ENCODE assay signal across 23 cellular contexts in genomic region chr7:149627911-149628310, GRCh38.
"Had no signal": no experiment of that assay in that cellular context is flagged by ENCODE, and none has a peak within 500 bp of the region (broad histone marks: within the 10 kb centered on the region; RNA-seq: fewer than 3 reads in every experiment).

No MANE protein-coding gene starts in this region.

- H3K36me3 ChIP-seq: neural progenitor cell, ovary, right lobe of liver, sigmoid colon, stomach, thoracic aorta, thyroid gland, tibial nerve, upper lobe of left lung, vagina had no signal

- H3K4me3 ChIP-seq: neural progenitor cell, ovary, psoas muscle, right lobe of liver, sigmoid colon, stomach, thoracic aorta, thyroid gland, tibial nerve, upper lobe of left lung, vagina had no signal

- DNase-seq: occipital lobe; ovary; posterior cingulate gyrus; psoas muscle; right cardiac atrium; right lobe of liver; sigmoid colon; small intestine; stimulated activated CD4-positive, alpha-beta T cell treated with anti-CD3 and anti-CD28 coated beads, Interleukin-15, amount 100 ng/mL, for 24 hours; stimulated activated CD4-positive, alpha-beta T cell treated with anti-CD3 and anti-CD28 coated beads, Interleukin-2, amount 100 ng/mL, for 24 hours; stimulated activated CD4-positive, alpha-beta T cell treated with anti-CD3 and anti-CD28 coated beads, Interleukin-2, amount 100 ng/mL, for 48 hours; stimulated activated CD4-positive, alpha-beta T cell treated with anti-CD3 and anti-CD28 coated beads, Interleukin-4, amount 100 ng/mL, for 24 hours; stimulated activated naive B cell treated with anti-CD40 and anti-IgM and Interleukin-4, amounts not matched to agents 10 μg/mL and 1 μg/mL and 100 μg/mL, for 72 hours; stimulated activated naive CD4-positive, alpha-beta T cell treated with Interleukin-2 at 50 U/mL for 16 hours; stomach; thyroid gland; trophoblast cell; upper lobe of left lung had no signal

- H3K27ac ChIP-seq: neural progenitor cell, ovary, parathyroid adenoma, psoas muscle, right lobe of liver, sigmoid colon, stomach, thoracic aorta, thyroid gland, tibial nerve, upper lobe of left lung, vagina had no signal

- H3K9me3 ChIP-seq: ovary, psoas muscle, right lobe of liver, sigmoid colon, stomach, thoracic aorta, thyroid gland, tibial nerve, upper lobe of left lung, vagina had no signal

- H3K4me1 ChIP-seq: neural progenitor cell had no signal
